9 cellular contexts compared by ENCODE assay signal in genomic region chr2:176187306-176188217, GRCh38. TPM values are rescaled to one million over a fixed set of nuclear protein-coding genes. Genes with fewer than 3 reads are reported as not detected.
DNase-seq lines count a peak whose midpoint lies in the region; ATAC-seq and TF ChIP-seq lines count a peak whose summit lies in the region.
"Had no signal": no experiment of that assay in that cellular context is flagged by ENCODE, and none has a peak within 500 bp of the region (broad histone marks: within the 10 kb centered on the region; RNA-seq: fewer than 3 reads in every experiment).

No MANE protein-coding gene starts in this region.

- no peak for DNase-seq in CD8-positive, alpha-beta memory T cell
- peak; percentile 36 for DNase-seq in activated naive CD8-positive, alpha-beta T cell treated with anti-CD3 and anti-CD28 coated beads, Interleukin-2, amount 10 ng/mL, durations not matched to agents 7 days and 5 days
- DNase-seq in left colon (peak; percentile 47), thoracic aorta (ENCODE audit: low spot score) (no peak)
- DNase-seq in stimulated activated CD4-positive, alpha-beta T cell treated with anti-CD3 and anti-CD28 coated beads, Interleukin-1b, Interleukin-23, amount 100 ng/mL, for 48 hours: no peak

- peaks cover 11% of the 10 kb centered on the region for H3K4me1 ChIP-seq in CD8-positive, alpha-beta memory T cell (ENCODE audit: insufficient read depth, low read length)
- H3K4me1 ChIP-seq in thoracic aorta (ENCODE audit: control insufficient read depth in 1 of 2, low read depth in 2 of 2): peaks cover 14 to 28% of the 10 kb centered on the region in 2 donors

- peaks cover 16 to 21% (median 21%) of the 10 kb centered on the region in 3 donors for H3K4me1 Mint-ChIP-seq in CD8-positive, alpha-beta memory T cell
- H3K4me1 Mint-ChIP-seq in activated naive CD8-positive, alpha-beta T cell treated with anti-CD3 and anti-CD28 coated beads, Interleukin-2, amount 10 ng/mL, durations not matched to agents 7 days and 5 days: peaks cover 10% of the 10 kb centered on the region

- peak overlapping the region; percentile 67 to 92 (median 88) for H3K4me3 Mint-ChIP-seq in CD8-positive, alpha-beta memory T cell
- H3K4me3 Mint-ChIP-seq in activated naive CD8-positive, alpha-beta T cell treated with anti-CD3 and anti-CD28 coated beads, Interleukin-2, amount 10 ng/mL, durations not matched to agents 7 days and 5 days: peak overlapping the region; percentile 77

- H3K27ac ChIP-seq in CD8-positive, alpha-beta memory T cell (ENCODE audit: low read depth, low read length): no peak overlapping the region
- H3K27ac ChIP-seq in thoracic aorta: no peak overlapping the region

- peak overlapping the region; percentile 57 for H3K4me3 ChIP-seq in CD8-positive, alpha-beta memory T cell (ENCODE audit: low read length)
- H3K4me3 ChIP-seq in thoracic aorta: peak overlapping the region; percentile 74

- POLR2A ChIA-PET in CD8-positive, alpha-beta memory T cell (lab: Charles Lee): no interaction called here
- POLR2A ChIA-PET in activated naive CD8-positive, alpha-beta T cell treated with anti-CD3 and anti-CD28 coated beads, Interleukin-2, amount 10 ng/mL, durations not matched to agents 7 days and 5 days (lab: Charles Lee): no interaction called here

- H3K9me3 ChIP-seq in CD8-positive, alpha-beta memory T cell (ENCODE audit: low read length): no peaks in the 10 kb centered on the region
- H3K9me3 ChIP-seq in thoracic aorta: no peaks in the 10 kb centered on the region

- peaks cover 22% of the 10 kb centered on the region for H3K27me3 ChIP-seq in CD8-positive, alpha-beta memory T cell (ENCODE audit: insufficient read depth, low read length, poor library complexity, severe bottlenecking)
- peaks cover 14% of the 10 kb centered on the region for H3K27me3 ChIP-seq in thoracic aorta (replicated peaks; ENCODE audit: insufficient read depth)

- CTCF ChIA-PET in CD8-positive, alpha-beta memory T cell (lab: Charles Lee): interaction anchor here (1.3 kb wide), 1 partner anchor 9 kb away, joined by 3 read pairs; no protein-coding TSS in a partner anchor

- peaks cover 0 to 3% (median 2%) of the 10 kb centered on the region in 3 donors for H3K36me3 Mint-ChIP-seq in CD8-positive, alpha-beta memory T cell
- H3K36me3 Mint-ChIP-seq in activated naive CD8-positive, alpha-beta T cell treated with anti-CD3 and anti-CD28 coated beads, Interleukin-2, amount 10 ng/mL, durations not matched to agents 7 days and 5 days: no peaks in the 10 kb centered on the region

- H3K9me3 Mint-ChIP-seq in CD8-positive, alpha-beta memory T cell: peaks cover 0 to 11% (median 0%) of the 10 kb centered on the region in 5 donors
- H3K9me3 Mint-ChIP-seq in activated naive CD8-positive, alpha-beta T cell treated with anti-CD3 and anti-CD28 coated beads, Interleukin-2, amount 10 ng/mL, durations not matched to agents 7 days and 5 days: no peaks in the 10 kb centered on the region

- TF ChIP-seq CTCF in thoracic aorta (IDR thresholded peaks at IDR 0.05): no peak

- intact Hi-C loops in left colon (cut with DNase I, micrococcal nuclease): no loop called here

- ATAC-seq in HG03175 (IDR thresholded peaks at IDR 0.05; ENCODE audit: unreplicated experiment) (peak; percentile 26), left colon (peak; percentile 42), thoracic aorta (ENCODE audit: insufficient number of reproducible peaks, low FRiP score, low read depth) (no peak), HG03354 (IDR thresholded peaks at IDR 0.05; ENCODE audit: poor library complexity, severe bottlenecking, unreplicated experiment) (no peak), HG03095 (IDR thresholded peaks at IDR 0.05; ENCODE audit: unreplicated experiment) (no peak)
- ATAC-seq in activated naive CD8-positive, alpha-beta T cell treated with anti-CD3 and anti-CD28 coated beads, Interleukin-2, amount 10 ng/mL, durations not matched to agents 7 days and 5 days (ENCODE audit: low read depth): no peak

- peaks cover 54 to 79% of the 10 kb centered on the region in 2 donors for H3K27me3 Mint-ChIP-seq in CD8-positive, alpha-beta memory T cell
- H3K27me3 Mint-ChIP-seq in activated naive CD8-positive, alpha-beta T cell treated with anti-CD3 and anti-CD28 coated beads, Interleukin-2, amount 10 ng/mL, durations not matched to agents 7 days and 5 days: peaks cover 87% of the 10 kb centered on the region

- no peaks in the 10 kb centered on the region for H3K36me3 ChIP-seq in CD8-positive, alpha-beta memory T cell (ENCODE audit: insufficient read depth, low read length)
- H3K36me3 ChIP-seq in thoracic aorta: no peaks in the 10 kb centered on the region

- H3K27ac Mint-ChIP-seq in CD8-positive, alpha-beta memory T cell: peak overlapping the region in 2 of 8 donors; percentile 55 to 65
- no peak overlapping the region for H3K27ac Mint-ChIP-seq in activated naive CD8-positive, alpha-beta T cell treated with anti-CD3 and anti-CD28 coated beads, Interleukin-2, amount 10 ng/mL, durations not matched to agents 7 days and 5 days

RNA-seq across cellular contexts. Expression of gene HOXD1, which starts 0.9 kb away (rescaled TPM):
- not detected for total RNA-seq in CD8-positive, alpha-beta memory T cell
- not detected for polyA plus RNA-seq in CD8-positive, alpha-beta memory T cell
- not detected for total RNA-seq in activated naive CD8-positive, alpha-beta T cell treated with anti-CD3 and anti-CD28 coated beads, Interleukin-2, amount 10 ng/mL, durations not matched to agents 7 days and 5 days
- total RNA-seq in left colon (1 to 10 TPM; 3.5 to 6.9 TPM), thoracic aorta (under 1 TPM in 1 of 2 donors, not detected in 1; 0.71 TPM)
- total RNA-seq: myocyte had no signal

RNA-seq across cellular contexts. Expression of gene HOXD3, which starts 30.5 kb away (rescaled TPM):
- not detected for total RNA-seq in CD8-positive, alpha-beta memory T cell
- not detected for polyA plus RNA-seq in CD8-positive, alpha-beta memory T cell
- not detected for total RNA-seq in activated naive CD8-positive, alpha-beta T cell treated with anti-CD3 and anti-CD28 coated beads, Interleukin-2, amount 10 ng/mL, durations not matched to agents 7 days and 5 days
- total RNA-seq in left colon (1 to 10 TPM; 3.8 to 9.5 TPM), thoracic aorta (1 to 10 TPM; 1.2 to 3.9 TPM)
- total RNA-seq: myocyte had no signal

RNA-seq across cellular contexts. Expression of gene HOXD4, which starts 36.2 kb away (rescaled TPM):
- not detected for total RNA-seq in CD8-positive, alpha-beta memory T cell
- not detected for polyA plus RNA-seq in CD8-positive, alpha-beta memory T cell
- total RNA-seq in activated naive CD8-positive, alpha-beta T cell treated with anti-CD3 and anti-CD28 coated beads, Interleukin-2, amount 10 ng/mL, durations not matched to agents 7 days and 5 days: not detected
- total RNA-seq in left colon (1 to 10 TPM; 3.8 to 9.7 TPM), thoracic aorta (1 to 10 TPM; 4.8 to 9.3 TPM)
- total RNA-seq: myocyte had no signal

RNA-seq across cellular contexts. Expression of gene HOXD8, which starts 58.1 kb away (rescaled TPM):
- total RNA-seq in CD8-positive, alpha-beta memory T cell: not detected
- polyA plus RNA-seq in CD8-positive, alpha-beta memory T cell: not detected
- total RNA-seq in activated naive CD8-positive, alpha-beta T cell treated with anti-CD3 and anti-CD28 coated beads, Interleukin-2, amount 10 ng/mL, durations not matched to agents 7 days and 5 days: not detected
- 1 to 10 TPM; 6.2 to 9.8 TPM for total RNA-seq in left colon
- total RNA-seq in thoracic aorta: 10 to 100 TPM in 1 of 2 donors, 1 to 10 TPM in 1; 3.9 to 11.2 TPM

Comparison
In these comparisons a context has a peak if more than half of its experiments do, and no peak if none do; other contexts are left out.
1. DNase-seq: peak in activated naive CD8-positive, alpha-beta T cell treated with anti-CD3 and anti-CD28 coated beads, Interleukin-2, amount 10 ng/mL, durations not matched to agents 7 days and 5 days (single experiment) and left colon (2 of 2); none in CD8-positive, alpha-beta memory T cell (0 of 5), thoracic aorta (single experiment) and stimulated activated CD4-positive, alpha-beta T cell treated with anti-CD3 and anti-CD28 coated beads, Interleukin-1b, Interleukin-23, amount 100 ng/mL, for 48 hours (single experiment).
2. ATAC-seq: peak in HG03175 (single experiment) and left colon (single experiment); none in activated naive CD8-positive, alpha-beta T cell treated with anti-CD3 and anti-CD28 coated beads, Interleukin-2, amount 10 ng/mL, durations not matched to agents 7 days and 5 days (single experiment), thoracic aorta (single experiment), HG03354 (single experiment) and HG03095 (single experiment).
3. RNA of gene HOXD4, which starts 36.2 kb away (total RNA-seq): 3.8 to 9.7 TPM in left colon and 4.8 to 9.3 TPM in thoracic aorta; not detected in CD8-positive, alpha-beta memory T cell and not detected in activated naive CD8-positive, alpha-beta T cell treated with anti-CD3 and anti-CD28 coated beads, Interleukin-2, amount 10 ng/mL, durations not matched to agents 7 days and 5 days; every median in the first group is over 4 times any median in the second.